Comparison of ENCODE assay signal across 18 cellular contexts in genomic region chr11:20042025-20042639, GRCh38.
DNase-seq lines count a peak whose midpoint lies in the region; ATAC-seq, FAIRE-seq and TF ChIP-seq lines count a peak whose summit lies in the region.
"Had no signal": no experiment of that assay in that cellular context is flagged by ENCODE, and none has a peak within 500 bp of the region (broad histone marks: within the 10 kb centered on the region; RNA-seq: fewer than 3 reads in every experiment).

No MANE protein-coding gene starts in this region.

- H3K4me3 Mint-ChIP-seq in brain: no peak overlapping the region
- H3K4me3 Mint-ChIP-seq: activated CD4-positive, alpha-beta T cell treated with anti-CD3 and anti-CD28 coated beads, Interleukin-2, amount 10 ng/mL, durations not matched to agents 7 days and 5 days; central memory CD8-positive, alpha-beta T cell had no signal

- no peak for TF ChIP-seq EP300 in A549 (IDR thresholded peaks at IDR 0.05)

- H3K27me3 Mint-ChIP-seq in brain: peaks cover 17% of the 10 kb centered on the region

- H3K9ac ChIP-seq in HUES48 (ENCODE audit: low read depth, low read length): no peak overlapping the region

- 29% methylated on average over 5 of the region's 5 CpGs for WGBS in A549 (ENCODE audit: missing lambda C conversion rate)
- 86 to 93% (median 91%) methylated on average over 4 to 5 of the region's 5 CpGs for WGBS in adrenal gland, 4 donors

- no peaks in the 10 kb centered on the region for H3K9me3 ChIP-seq in A549
- no peaks in the 10 kb centered on the region for H3K9me3 ChIP-seq in HUES48 (ENCODE audit: control insufficient read depth, insufficient read depth, low read length)
- no peaks in the 10 kb centered on the region for H3K9me3 ChIP-seq in adrenal gland (replicated peaks in 1 of 3)
- H3K9me3 ChIP-seq: gastrocnemius medialis, HAP-1, SJSA1 had no signal

- peaks cover 30% of the 10 kb centered on the region for H3K36me3 Mint-ChIP-seq in brain

- H3K4me2 ChIP-seq in A549: peak overlapping the region; percentile 63

- POLR2A ChIA-PET in A549 (lab: Yijun Ruan, JAX): no interaction called here

- CTCF ChIA-PET in A549 (lab: Yijun Ruan, JAX): interaction anchor here (0.6 to 2.9 kb wide), 9 partner anchors 13 to 90 kb away, joined by 3 to 10 read pairs (median 4); no protein-coding TSS in a partner anchor

- H3K36me3 ChIP-seq in HUES48 (ENCODE audit: control insufficient read depth, insufficient read depth, low read length): peaks cover 70% of the 10 kb centered on the region
- peaks cover 12% of the 10 kb centered on the region for H3K36me3 ChIP-seq in H7 (replicated peaks; ENCODE audit: control insufficient read depth, insufficient read depth, low read length)
- H3K36me3 ChIP-seq in adrenal gland (replicated peaks in 1 of 2): peaks cover 0 to 4% of the 10 kb centered on the region in 2 donors
- H3K36me3 ChIP-seq: gastrocnemius medialis, HAP-1 had no signal

- H3K4me3 ChIP-seq in A549 (no peak overlapping the region), HUES48 (ENCODE audit: low read depth, low read length) (no peak overlapping the region), H7 (ENCODE audit: insufficient read depth, low read depth, low read length) (no peak overlapping the region), adrenal gland (no peak overlapping the region)
- H3K4me3 ChIP-seq: gastrocnemius medialis, HAP-1, SJSA1 had no signal

- FAIRE-seq in A549 (lab: Jason Lieb, UNC): no peak

- H3K4me1 ChIP-seq in A549: peaks cover 53% of the 10 kb centered on the region
- H3K4me1 ChIP-seq in HUES48 (ENCODE audit: control insufficient read depth, insufficient read depth, low read length): peaks cover 29% of the 10 kb centered on the region
- no peaks in the 10 kb centered on the region for H3K4me1 ChIP-seq in adrenal gland (replicated peaks in 1 of 2)
- H3K4me1 ChIP-seq: gastrocnemius medialis, HAP-1 had no signal

- peak overlapping the region; percentile 85 to 93 for H3K27ac ChIP-seq in A549
- peak overlapping the region; percentile 29 for H3K27ac ChIP-seq in HUES48 (ENCODE audit: low read depth, low read length)
- H3K27ac ChIP-seq in adrenal gland: no peak overlapping the region
- H3K27ac ChIP-seq: gastrocnemius medialis, SJSA1 had no signal

- TF ChIP-seq POLR2A in A549 (IDR thresholded peaks at IDR 0.05; ENCODE audit: low read length) (no peak), adrenal gland (IDR thresholded peaks at IDR 0.05) (no peak)

- DNase-seq in A549 (ENCODE audit: low read depth in 1 of 2, low spot score in 1 of 2) (peak; percentile 28 to 30), kidney tubule cell (ENCODE audit: low spot score) (peak; percentile 65), H7 (no peak), cerebellar nuclear complex (lab: John Stamatoyannopoulos, UW) (no peak), adrenal gland (no peak)
- DNase-seq: activated CD4-positive, alpha-beta T cell treated with anti-CD3 and anti-CD28 coated beads, Interleukin-2, amount 10 ng/mL, durations not matched to agents 7 days and 5 days; activated naive CD4-positive, alpha-beta T cell treated with anti-CD3 and anti-CD28 coated beads, Interleukin-2, amount 50 U/mL, for 16 hours; activated T-cell treated with anti-CD3 and anti-CD28 coated beads for 4 hours; gastrocnemius medialis; midbrain; NCI-H187 had no signal

- peaks cover 26% of the 10 kb centered on the region for H3K4me1 Mint-ChIP-seq in brain
- H3K4me1 Mint-ChIP-seq: activated CD4-positive, alpha-beta T cell treated with anti-CD3 and anti-CD28 coated beads, Interleukin-2, amount 10 ng/mL, durations not matched to agents 7 days and 5 days; central memory CD8-positive, alpha-beta T cell had no signal

- intact Hi-C loops in adrenal gland (cut with DNase I): no loop called here

- H3K27ac Mint-ChIP-seq in brain: peak overlapping the region in 4 of 5 experiments; percentile 26 to 67 (median 52)
- H3K27ac Mint-ChIP-seq: activated CD4-positive, alpha-beta T cell treated with anti-CD3 and anti-CD28 coated beads, Interleukin-2, amount 10 ng/mL, durations not matched to agents 7 days and 5 days had no signal

- TF ChIP-seq RAD21 in A549 (conservative IDR thresholded peaks at IDR 0.05 in 1 of 2, IDR thresholded peaks at IDR 0.05 in 1 of 2): no peak

- peak; percentile 47 to 81; a peak in 3 of 6 replicates for ATAC-seq in A549
- no peak for ATAC-seq in HG03025 (IDR thresholded peaks at IDR 0.05; ENCODE audit: low FRiP score, unreplicated experiment)
- ATAC-seq: gastrocnemius medialis, sciatic nerve had no signal

- H3K9me3 Mint-ChIP-seq in brain: no peaks in the 10 kb centered on the region
- H3K9me3 Mint-ChIP-seq: activated CD4-positive, alpha-beta T cell treated with anti-CD3 and anti-CD28 coated beads, Interleukin-2, amount 10 ng/mL, durations not matched to agents 7 days and 5 days; central memory CD8-positive, alpha-beta T cell had no signal

- H3K27me3 ChIP-seq in HUES48 (ENCODE audit: control insufficient read depth, insufficient read depth, low read length) (no peaks in the 10 kb centered on the region), H7 (ENCODE audit: control insufficient read depth, insufficient read depth, low read length) (no peaks in the 10 kb centered on the region), adrenal gland (no peaks in the 10 kb centered on the region)
- H3K27me3 ChIP-seq: gastrocnemius medialis, SJSA1 had no signal

- no peak for TF ChIP-seq CTCF in A549 (IDR thresholded peaks at IDR 0.05)
- no peak for TF ChIP-seq CTCF in brain (conservative IDR thresholded peaks at IDR 0.05)
- TF ChIP-seq CTCF in adrenal gland (IDR thresholded peaks at IDR 0.05): no peak

TF ChIP-seq in A549, 52 proteins besides CTCF, POLR2A, EP300 and RAD21:
- peak; percentile 37; the same call in 1 of the 2 replicates for TF ChIP-seq GATA3 (IDR thresholded peaks at IDR 0.05; ENCODE audit: borderline replicate concordance)
- no peak for TF ChIP-seq CEBPB (IDR thresholded peaks at IDR 0.05)
- no peak for TF ChIP-seq FOSL2 (IDR thresholded peaks at IDR 0.05)
- TF ChIP-seq FOSL2 (CRISPR knock-in tag; IDR thresholded peaks at IDR 0.05): 0 out of 2 replicates have a peak, but pooled peaks have one; percentile 5

Comparison
In these comparisons a context has a peak if more than half of its experiments do, and no peak if none do; other contexts are left out.
1. DNase-seq: peak in A549 (2 of 2) and kidney tubule cell (single experiment); none in H7 (single experiment), cerebellar nuclear complex (0 of 2) and adrenal gland (0 of 7).
2. H3K27ac ChIP-seq: peak in A549 (2 of 2) and HUES48 (single experiment); none in adrenal gland (0 of 5).